1 cellular context compared by ENCODE assay signal in the genomic region with DNA sequence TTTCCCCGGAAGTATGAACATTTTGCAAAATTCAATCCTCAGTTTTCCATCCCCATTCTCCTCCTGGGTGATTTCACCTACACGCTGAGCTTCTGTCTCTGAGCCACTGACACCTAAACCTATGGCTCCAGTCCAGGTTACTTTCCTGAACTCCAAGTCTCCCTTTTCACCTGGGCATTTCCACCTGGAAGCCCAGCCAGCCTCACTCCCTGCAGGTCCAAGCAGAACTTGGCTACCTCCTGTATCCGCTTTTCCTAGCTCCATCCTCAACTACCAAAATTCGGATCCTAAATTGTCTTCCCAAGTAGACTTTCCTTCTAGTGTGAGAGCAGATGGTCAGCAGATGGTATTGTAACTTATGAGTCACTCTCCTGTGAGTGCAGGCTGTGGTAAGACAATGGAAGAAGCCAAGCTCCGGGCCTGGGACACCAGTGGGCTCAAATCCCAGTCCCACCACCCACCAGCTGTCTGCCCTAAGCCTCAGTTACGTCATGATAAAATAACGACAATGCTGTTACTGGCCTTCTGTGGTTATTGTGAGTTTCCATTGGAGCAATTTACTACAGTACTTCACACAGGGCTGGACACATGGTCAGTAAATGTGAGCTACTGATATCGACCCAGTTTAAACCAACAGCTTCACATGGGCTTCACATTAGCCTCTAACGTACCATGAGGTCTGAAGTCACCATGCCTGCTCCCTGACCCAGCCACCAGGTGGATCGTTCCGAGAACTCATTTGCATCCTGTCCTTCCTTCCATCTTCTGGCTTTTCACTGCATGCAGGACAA.
TF ChIP-seq lines count a peak whose summit lies in the region.

No MANE protein-coding gene starts in this region.

TF ChIP-seq in IMR-90, 13 proteins besides CTCF, POLR2A, EP300 and RAD21:
- no peak for TF ChIP-seq MXI1 (IDR thresholded peaks at IDR 0.05; ENCODE audit: borderline replicate concordance, low read depth, low read length)
- peak; percentile 73 for TF ChIP-seq CEBPB (IDR thresholded peaks at IDR 0.05; ENCODE audit: low read depth, low read length)
- no peak for TF ChIP-seq BHLHE40 (IDR thresholded peaks at IDR 0.05; ENCODE audit: low read depth, low read length)
- no peak for TF ChIP-seq MAFK (IDR thresholded peaks at IDR 0.05; ENCODE audit: low read depth, low read length)
- TF ChIP-seq, protein P1, sequence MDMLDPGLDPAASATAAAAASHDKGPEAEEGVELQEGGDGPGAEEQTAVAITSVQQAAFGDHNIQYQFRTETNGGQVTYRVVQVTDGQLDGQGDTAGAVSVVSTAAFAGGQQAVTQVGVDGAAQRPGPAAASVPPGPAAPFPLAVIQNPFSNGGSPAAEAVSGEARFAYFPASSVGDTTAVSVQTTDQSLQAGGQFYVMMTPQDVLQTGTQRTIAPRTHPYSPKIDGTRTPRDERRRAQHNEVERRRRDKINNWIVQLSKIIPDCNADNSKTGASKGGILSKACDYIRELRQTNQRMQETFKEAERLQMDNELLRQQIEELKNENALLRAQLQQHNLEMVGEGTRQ (IDR thresholded peaks at IDR 0.05; ENCODE audit: low read depth, low read length): no peak
- TF ChIP-seq FOS (IDR thresholded peaks at IDR 0.05; ENCODE audit: low read depth, low read length): peak; percentile 49; the same call in 1 of the 2 replicates
TF ChIP-seq in IMR-90: peak in this region for 2.
